In genomic region chr1:175976865-175977642, GRCh38 we compare ENCODE assay signal across 26 cellular contexts.
DNase-seq lines count a peak whose midpoint lies in the region; ATAC-seq, FAIRE-seq and TF ChIP-seq lines count a peak whose summit lies in the region.
"Had no signal": no experiment of that assay in that cellular context is flagged by ENCODE, and none has a peak within 500 bp of the region (broad histone marks: within the 10 kb centered on the region; RNA-seq: fewer than 3 reads in every experiment).

No MANE protein-coding gene starts in this region.

- CTCF ChIA-PET in endothelial cell of umbilical vein (lab: Charles Lee): interaction anchor here (1.7 kb wide), 1 partner anchor 11 kb away, joined by 5 read pairs; no protein-coding TSS in a partner anchor

- H3K79me2 ChIP-seq in endothelial cell of umbilical vein (ENCODE audit: control insufficient read depth, insufficient read depth, low read length): no peaks in the 10 kb centered on the region

- ATAC-seq in SK-N-SH treated with all-trans-retinoic acid at 6 μM for 48 hours: peak; percentile 68
- no peak for ATAC-seq in HG03095 (IDR thresholded peaks at IDR 0.05; ENCODE audit: unreplicated experiment)
- ATAC-seq: activated T-helper 17 cell treated with anti-CD3 and anti-CD28 coated beads, Interleukin-2, amount 50 U/mL, for 72 hours; psoas muscle had no signal

- H3K27ac ChIP-seq in endothelial cell of umbilical vein (ENCODE audit: insufficient read depth, low read depth, low read length) (peak overlapping the region; percentile 65), spleen (no peak overlapping the region)
- H3K27ac ChIP-seq: dorsolateral prefrontal cortex, psoas muscle, skin epidermis, stomach, transverse colon had no signal

- no peak for FAIRE-seq in endothelial cell of umbilical vein (lab: Jason Lieb, UNC)
- FAIRE-seq: bronchial epithelial cell had no signal

- H3K27me3 ChIP-seq in endothelial cell of umbilical vein (ENCODE audit: control insufficient read depth in 2 of 2, insufficient read depth in 2 of 2, low read length in 2 of 2) (no peaks in the 10 kb centered on the region), spleen (replicated peaks in 1 of 7) (no peaks in the 10 kb centered on the region)
- H3K27me3 ChIP-seq: dorsolateral prefrontal cortex, stomach, transverse colon had no signal

- no peaks in the 10 kb centered on the region for H3K27me3 Mint-ChIP-seq in activated naive CD8-positive, alpha-beta T cell treated with anti-CD3 and anti-CD28 coated beads for 36 hours
- H3K27me3 Mint-ChIP-seq: activated naive CD8-positive, alpha-beta T cell treated with anti-CD3 and anti-CD28 coated beads, Interleukin-2, amount 10 ng/mL, durations not matched to agents 7 days and 5 days; activated T-helper 17 cell treated with anti-CD3 and anti-CD28 coated beads, Interleukin-2, amount 50 U/mL, for 72 hours; CD8-positive, alpha-beta memory T cell had no signal

- no peaks in the 10 kb centered on the region for H4K20me1 ChIP-seq in endothelial cell of umbilical vein (replicated peaks; ENCODE audit: control insufficient read depth, extremely low read depth, insufficient read depth, low read length)

- peaks cover 3% of the 10 kb centered on the region for H3K4me1 Mint-ChIP-seq in activated naive CD8-positive, alpha-beta T cell treated with anti-CD3 and anti-CD28 coated beads for 36 hours
- H3K4me1 Mint-ChIP-seq: activated naive CD8-positive, alpha-beta T cell treated with anti-CD3 and anti-CD28 coated beads, Interleukin-2, amount 10 ng/mL, durations not matched to agents 7 days and 5 days had no signal

- H3K9me3 ChIP-seq in endothelial cell of umbilical vein (replicated peaks; ENCODE audit: control insufficient read depth, insufficient read depth, low read length) (no peaks in the 10 kb centered on the region), spleen (peaks cover 0 to 10% (median 5%) of the 10 kb centered on the region in 8 donors)
- H3K9me3 ChIP-seq: psoas muscle had no signal

- peaks cover 7% of the 10 kb centered on the region for H3K9me3 Mint-ChIP-seq in activated naive CD8-positive, alpha-beta T cell treated with anti-CD3 and anti-CD28 coated beads for 36 hours
- H3K9me3 Mint-ChIP-seq: activated T-helper 17 cell treated with anti-CD3 and anti-CD28 coated beads, Interleukin-2, amount 50 U/mL, for 72 hours had no signal

- H3K9ac ChIP-seq in endothelial cell of umbilical vein (replicated peaks; ENCODE audit: extremely low read depth, insufficient read depth, low read length): peak overlapping the region; percentile 55

- TF ChIP-seq POLR2A in endothelial cell of umbilical vein (IDR thresholded peaks at IDR 0.05; ENCODE audit: low read depth, low read length): no peak
- no peak for TF ChIP-seq POLR2A in spleen (IDR thresholded peaks at IDR 0.05)

- peaks cover 26% of the 10 kb centered on the region for H3K36me3 Mint-ChIP-seq in activated naive CD8-positive, alpha-beta T cell treated with anti-CD3 and anti-CD28 coated beads for 36 hours

- no TSS peak for BruUV-seq in endothelial cell of umbilical vein (replicated peaks; lab: Mats Ljungman, UMichigan)

- H3K9me1 ChIP-seq in endothelial cell of umbilical vein (replicated peaks; ENCODE audit: control insufficient read depth, extremely low read depth, insufficient read depth, low read length): no peaks in the 10 kb centered on the region

- intact Hi-C loops in endothelial cell of umbilical vein (cut with micrococcal nuclease): no loop called here
- intact Hi-C loops in spleen (cut with DNase I; ENCODE audit: low total_unique reads): no loop called here

- POLR2A ChIA-PET in endothelial cell of umbilical vein (lab: Charles Lee): no interaction called here

- H3K36me3 ChIP-seq in endothelial cell of umbilical vein (ENCODE audit: control insufficient read depth in 2 of 2, extremely low read depth in 1 of 2, insufficient read depth in 2 of 2, low read length in 2 of 2) (no peaks in the 10 kb centered on the region), spleen (peaks cover 0 to 57% (median 4%) of the 10 kb centered on the region in 6 donors)

- peak overlapping the region in 1 of 3 experiments; percentile 11 for H3K4me3 ChIP-seq in endothelial cell of umbilical vein (replicated peaks in 1 of 3; ENCODE audit: insufficient read depth in 1 of 3, low read depth in 1 of 3, low read length in 3 of 3)
- H3K4me3 ChIP-seq in spleen: no peak overlapping the region
- H3K4me3 ChIP-seq: dorsolateral prefrontal cortex, psoas muscle, skin epidermis, stomach, transverse colon had no signal

- no peak overlapping the region for H3K4me3 Mint-ChIP-seq in activated naive CD8-positive, alpha-beta T cell treated with anti-CD3 and anti-CD28 coated beads for 36 hours
- H3K4me3 Mint-ChIP-seq: activated naive CD8-positive, alpha-beta T cell treated with anti-CD3 and anti-CD28 coated beads, Interleukin-2, amount 10 ng/mL, durations not matched to agents 7 days and 5 days; activated T-helper 17 cell treated with anti-CD3 and anti-CD28 coated beads, Interleukin-2, amount 50 U/mL, for 72 hours; CD8-positive, alpha-beta memory T cell had no signal

- H2AFZ ChIP-seq in endothelial cell of umbilical vein (ENCODE audit: low read depth, low read length): no peak overlapping the region

- H3K27ac Mint-ChIP-seq in activated naive CD8-positive, alpha-beta T cell treated with anti-CD3 and anti-CD28 coated beads for 36 hours: no peak overlapping the region
- H3K27ac Mint-ChIP-seq: activated naive CD8-positive, alpha-beta T cell treated with anti-CD3 and anti-CD28 coated beads, Interleukin-2, amount 10 ng/mL, durations not matched to agents 7 days and 5 days; activated T-helper 17 cell treated with anti-CD3 and anti-CD28 coated beads, Interleukin-2, amount 50 U/mL, for 72 hours; CD8-positive, alpha-beta memory T cell had no signal

- 79 to 98% (median 92%) methylated on average over 1 of the region's 1 CpG for WGBS in spleen, 5 donors

- DNase-seq in EH (ENCODE audit: low read depth): peak; percentile 64
- DNase-seq in endothelial cell of umbilical vein (ENCODE audit: low read depth, low spot score): peak; percentile 72
- DNase-seq in kidney tubule cell (ENCODE audit: low spot score): peak; percentile 13
- DNase-seq in spleen: no peak
- no peak for DNase-seq in activated naive CD8-positive, alpha-beta T cell treated with anti-CD3 and anti-CD28 coated beads for 36 hours
- no peak for DNase-seq in activated CD4-positive, CD25-positive, alpha-beta regulatory T cell (lab: John Stamatoyannopoulos, UW)
- DNase-seq: activated CD4-positive, alpha-beta T cell treated with anti-CD3 and anti-CD28 coated beads for 4 hours; activated naive CD8-positive, alpha-beta T cell treated with anti-CD3 and anti-CD28 coated beads, Interleukin-2, amount 10 ng/mL, durations not matched to agents 7 days and 5 days; CD8-positive, alpha-beta memory T cell; DMS79 treated with DMSO at 0.1 percent for 48 hours; dorsolateral prefrontal cortex; erythroblast; head of caudate nucleus; MM.1S; NCI-H1694; NCI-H748 treated with DMSO at 0.1 percent for 48 hours; psoas muscle; SHP77; stimulated activated CD4-positive, alpha-beta T cell treated with anti-CD3 and anti-CD28 coated beads, Interleukin-4, amount 100 ng/mL, for 24 hours; stomach; transverse colon had no signal

- H3K4me2 ChIP-seq in endothelial cell of umbilical vein (ENCODE audit: insufficient read depth, low read length): peak overlapping the region; percentile 67

- dilution Hi-C loops in endothelial cell of umbilical vein (cut with MboI; ENCODE audit: extremely low pct_ligation_motif_present, low sequenced_read_pairs): no loop called here

- TF ChIP-seq CTCF in endothelial cell of umbilical vein (IDR thresholded peaks at IDR 0.05; ENCODE audit: extremely low read depth in 1 of 2, insufficient read depth in 1 of 2, low read depth in 1 of 2, low read length in 2 of 2) (no peak), spleen (IDR thresholded peaks at IDR 0.05 in 8 of 11, conservative IDR thresholded peaks at IDR 0.05 in 3 of 11) (no peak)

- peaks cover 30% of the 10 kb centered on the region for H3K4me1 ChIP-seq in endothelial cell of umbilical vein (ENCODE audit: control insufficient read depth, extremely low read depth, insufficient read depth, low read length)
- H3K4me1 ChIP-seq in spleen: peaks cover 0 to 12% (median 3%) of the 10 kb centered on the region in 6 donors
- H3K4me1 ChIP-seq: psoas muscle, transverse colon had no signal

TF ChIP-seq in endothelial cell of umbilical vein, 7 proteins besides CTCF, POLR2A, EP300 and RAD21:
- no peak for TF ChIP-seq POLR2AphosphoS5 (IDR thresholded peaks at IDR 0.05; ENCODE audit: insufficient read depth, low read depth, low read length)
- peak; percentile 72 for TF ChIP-seq GATA2 (IDR thresholded peaks at IDR 0.05; ENCODE audit: insufficient read depth, insufficient read length, low read depth, low read length)
- peak; percentile 83 for TF ChIP-seq JUN (IDR thresholded peaks at IDR 0.05; ENCODE audit: borderline replicate concordance, insufficient read depth, insufficient read length, low read depth)
- peak; percentile 74 for TF ChIP-seq FOS (IDR thresholded peaks at IDR 0.05; ENCODE audit: borderline replicate concordance, insufficient read depth, low read length)
- TF ChIP-seq EZH2 (IDR thresholded peaks at IDR 0.05; ENCODE audit: borderline replicate concordance, low read depth, low read length, severe bottlenecking): no peak

Comparison
In these comparisons a context has a peak if more than half of its experiments do, and no peak if none do; other contexts are left out.
1. DNase-seq: peak in EH (single experiment), endothelial cell of umbilical vein (single experiment) and kidney tubule cell (single experiment); none in spleen (single experiment), activated naive CD8-positive, alpha-beta T cell treated with anti-CD3 and anti-CD28 coated beads for 36 hours (single experiment) and activated CD4-positive, CD25-positive, alpha-beta regulatory T cell (0 of 4).